Comparison of ENCODE assay signal across 8 cellular contexts in genomic region chr5:177494356-177495195, GRCh38. TPM values are rescaled to one million over a fixed set of nuclear protein-coding genes. Genes with fewer than 3 reads are reported as not detected.
A peak's percentile ranks its signal among the peaks of the same experiment; 100 is the strongest.
DNase-seq lines count a peak whose midpoint lies in the region; ATAC-seq and TF ChIP-seq lines count a peak whose summit lies in the region.

No MANE protein-coding gene starts in this region.

- H4K20me1 ChIP-seq in DOHH2 (ENCODE audit: control insufficient read depth, insufficient read depth, low read depth, low read length): peaks cover 5% of the 10 kb centered on the region; the same call in 1 of the 2 replicates

- H3K9me3 ChIP-seq in DOHH2 (ENCODE audit: control insufficient read depth, insufficient read depth, low read length) (no peaks in the 10 kb centered on the region), heart right ventricle (no peaks in the 10 kb centered on the region)

- H3K27me3 ChIP-seq in DOHH2 (ENCODE audit: control insufficient read depth, low read length): peaks cover 16% of the 10 kb centered on the region
- no peaks in the 10 kb centered on the region for H3K27me3 ChIP-seq in heart right ventricle

- 50 to 60% methylated on average over 11 of the region's 11 CpGs for WGBS in heart right ventricle, 2 donors

- H3K27ac ChIP-seq in DOHH2 (ENCODE audit: low read depth, low read length) (0 out of 2 replicates have a peak overlapping the region, but pooled peaks have one; percentile 15), heart right ventricle (peak overlapping the region in 9 of 10 donors; percentile 29 to 98 (median 95))

- peak in 6 of 8 donors; percentile 2 to 41 (median 18) for ATAC-seq in heart right ventricle

- H3K79me2 ChIP-seq in DOHH2 (ENCODE audit: control insufficient read depth, low read length): peaks cover 4% of the 10 kb centered on the region; the same call in 1 of the 2 replicates

- H3K4me3 ChIP-seq in DOHH2 (ENCODE audit: low read length) (no peak overlapping the region), heart right ventricle (peak overlapping the region in 8 of 10 donors; percentile 23 to 93 (median 86)), retinal pigment epithelial cell (ENCODE audit: low read length) (peak overlapping the region; percentile 81)

- H3K4me1 ChIP-seq in DOHH2 (ENCODE audit: control insufficient read depth, low read length) (peaks cover 58% of the 10 kb centered on the region), heart right ventricle (peaks cover 15 to 66% (median 52%) of the 10 kb centered on the region in 9 donors)

- intact Hi-C loops in heart right ventricle (cut with DNase I): loop anchor here in 3 of 10 donors (5.0 to 10.0 kb wide), 3 partner anchors 37 to 182 kb away; partner anchors contain the start of gene MXD3 (in 2 of the 3)

- DNase-seq in LHCN-M2 (ENCODE audit: low read depth): peak; percentile 79
- DNase-seq in activated T-cell treated with anti-CD3 and anti-CD28 coated beads, Interleukin-2, amount 50 U/mL, for 48 hours: peak; percentile 61 to 64
- peak; percentile 65 to 66 for DNase-seq in heart right ventricle
- peak; percentile 81 for DNase-seq in retinal pigment epithelial cell (ENCODE audit: low read depth)
- DNase-seq in midbrain (lab: John Stamatoyannopoulos, UW): no peak
- no peak for DNase-seq in NCI-H146 treated with DMSO at 0.1 percent for 48 hours (lab: John Stamatoyannopoulos, UW; ENCODE audit: unreplicated experiment)
- no peak for DNase-seq in NCI-H2227 (lab: John Stamatoyannopoulos, UW; ENCODE audit: unreplicated experiment)

- H3K36me3 ChIP-seq in DOHH2 (ENCODE audit: control insufficient read depth, low read length) (peaks cover 4% of the 10 kb centered on the region; the same call in 1 of the 2 replicates), heart right ventricle (peaks cover 0 to 53% (median 24%) of the 10 kb centered on the region in 9 donors)

- H3K4me2 ChIP-seq in DOHH2 (ENCODE audit: low read length): peak overlapping the region; percentile 71

- peaks cover 6% of the 10 kb centered on the region; the same call in 1 of the 2 replicates for H3F3A ChIP-seq in DOHH2 (ENCODE audit: control insufficient read depth, insufficient read depth)

- H3K9me2 ChIP-seq in DOHH2 (replicated peaks; ENCODE audit: control insufficient read depth, low read length): no peaks in the 10 kb centered on the region

- peak; percentile 46 for TF ChIP-seq CTCF in DOHH2 (IDR thresholded peaks at IDR 0.05; ENCODE audit: low read depth, low read length, poor library complexity, severe bottlenecking)
- TF ChIP-seq CTCF in heart right ventricle (IDR thresholded peaks at IDR 0.05): peak in 7 of 9 donors; percentile 8 to 43 (median 31)
- TF ChIP-seq CTCF in retinal pigment epithelial cell (conservative IDR thresholded peaks at IDR 0.05; ENCODE audit: low read depth, low read length): peak; percentile 60

RNA-seq across cellular contexts. Expression of gene PDLIM7, which starts 2.8 kb away (rescaled TPM):
- total RNA-seq in LHCN-M2 (2014; rRNA removed) (252 and 281 TPM in 2 replicates), heart right ventricle (10 to 100 TPM; 32.5 to 70.6 (median 51.0) TPM)
- 380 TPM for polyA plus RNA-seq in LHCN-M2 (2012)
- 100 to 1,000 TPM; 129 to 131 TPM for polyA plus RNA-seq in heart right ventricle

RNA-seq across cellular contexts. Expression of gene DOK3, which starts 15.1 kb away (rescaled TPM):
- 7.0 and 14.8 TPM in 2 replicates for total RNA-seq in LHCN-M2 (2014; rRNA removed)
- polyA plus RNA-seq in LHCN-M2 (2012): 11.0 TPM
- total RNA-seq in heart right ventricle: 10 to 100 TPM in 1 of 10 donors, 1 to 10 TPM in 7, under 1 TPM in 2; 0.74 to 11.4 (median 1.9) TPM
- 1 to 10 TPM; 2.4 to 4.0 TPM for polyA plus RNA-seq in heart right ventricle

RNA-seq across cellular contexts. Expression of gene DBN1, which starts 21.1 kb away (rescaled TPM):
- total RNA-seq in LHCN-M2 (2014; rRNA removed): 210 and 233 TPM in 2 replicates
- polyA plus RNA-seq in LHCN-M2 (2012): 245 TPM
- total RNA-seq in heart right ventricle: 10 to 100 TPM; 13.1 to 52.9 (median 19.1) TPM
- polyA plus RNA-seq in heart right ventricle: 10 to 100 TPM; 19.2 to 31.5 TPM

RNA-seq across cellular contexts. Expression of gene DDX41, which starts 22.2 kb away (rescaled TPM):
- total RNA-seq in LHCN-M2 (2014; rRNA removed) (153 and 185 TPM in 2 replicates), heart right ventricle (10 to 100 TPM; 19.7 to 53.2 (median 27.2) TPM)
- 307 TPM for polyA plus RNA-seq in LHCN-M2 (2012)
- polyA plus RNA-seq in heart right ventricle: 10 to 100 TPM; 45.2 to 55.7 TPM

RNA-seq across cellular contexts. Expression of gene PRR7, which starts 48.0 kb away (rescaled TPM):
- total RNA-seq in LHCN-M2 (2014; rRNA removed): 48.0 and 55.4 TPM in 2 replicates
- 15.5 TPM for polyA plus RNA-seq in LHCN-M2 (2012)
- 1 to 10 TPM in 9 of 10 donors, under 1 TPM in 1; 0.97 to 2.9 (median 1.9) TPM for total RNA-seq in heart right ventricle
- 1 to 10 TPM; 1.8 to 2.7 TPM for polyA plus RNA-seq in heart right ventricle

Comparison
In these comparisons a context has a peak if more than half of its experiments do, and no peak if none do; other contexts are left out.
1. DNase-seq: peak in LHCN-M2 (single experiment), activated T-cell treated with anti-CD3 and anti-CD28 coated beads, Interleukin-2, amount 50 U/mL, for 48 hours (2 of 2), heart right ventricle (2 of 2) and retinal pigment epithelial cell (single experiment); none in midbrain (single experiment), NCI-H146 treated with DMSO at 0.1 percent for 48 hours (single experiment) and NCI-H2227 (single experiment).
2. Peak in every context shown above with its lines, with median percentiles within 50 percentile points of each other: CTCF ChIP-seq.